ENCODE assay signal across 9 cellular contexts in the genomic region with DNA sequence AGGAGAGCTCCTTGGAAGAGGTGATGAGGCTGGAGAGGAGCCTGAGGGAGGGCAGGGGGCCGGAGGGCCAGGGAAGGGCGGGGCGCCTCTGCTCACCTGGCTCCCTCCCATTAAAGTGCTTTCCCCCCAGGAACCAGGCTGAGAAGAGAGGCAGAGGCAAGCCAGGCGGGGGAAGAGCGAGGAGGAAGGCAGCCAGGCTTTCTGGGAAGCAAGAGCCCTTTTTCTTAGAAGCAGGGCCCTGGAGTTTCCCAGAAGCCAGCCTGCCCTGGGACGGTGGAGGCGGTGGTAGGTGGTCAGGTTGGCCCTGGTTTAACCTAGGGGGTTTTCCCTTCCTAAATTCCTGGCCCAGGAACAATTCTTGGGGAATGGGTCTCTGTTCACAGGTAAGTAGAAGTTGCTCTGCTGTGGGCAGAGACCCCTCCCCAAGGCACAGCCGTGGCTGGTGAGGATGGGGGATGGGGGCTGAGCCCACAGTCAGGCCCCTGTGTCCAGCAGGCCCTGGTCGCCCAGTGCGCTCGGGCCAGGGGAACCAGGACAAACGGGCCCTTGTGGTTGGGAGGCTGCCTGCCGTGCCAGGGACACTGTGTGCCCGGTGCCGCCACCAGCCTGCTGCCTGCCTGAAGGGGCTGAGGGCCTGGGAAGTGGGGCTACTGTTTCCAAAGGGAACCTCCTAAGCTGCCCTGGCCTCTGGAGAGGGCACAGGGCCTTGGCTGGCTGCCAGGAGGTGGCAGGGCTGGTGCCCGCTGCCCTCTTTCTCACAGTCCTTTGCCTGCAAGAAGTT. TPM values are rescaled to one million over a fixed set of nuclear protein-coding genes. Genes with fewer than 3 reads are reported as not detected.
DNase-seq lines count a peak whose midpoint lies in the region; ATAC-seq and TF ChIP-seq lines count a peak whose summit lies in the region.
"Had no signal": no experiment of that assay in that cellular context is flagged by ENCODE, and none has a peak within 500 bp of the region (broad histone marks: within the 10 kb centered on the region; RNA-seq: fewer than 3 reads in every experiment).

No MANE protein-coding gene starts in this region.

- no peak for TF ChIP-seq CTCF in chondrocyte (IDR thresholded peaks at IDR 0.05)
- TF ChIP-seq CTCF in vagina (IDR thresholded peaks at IDR 0.05), result no peak

- peaks cover 26% of the 10 kb centered on the region for H3K4me1 Mint-ChIP-seq in chondrocyte (ENCODE audit: low read depth)
- peaks cover 40 to 73% (median 56%) of the 10 kb centered on the region in 7 donors for H3K4me1 Mint-ChIP-seq in naive thymus-derived CD4-positive, alpha-beta T cell

- no peaks in the 10 kb centered on the region for H3K36me3 Mint-ChIP-seq in chondrocyte (ENCODE audit: low read depth)
- H3K36me3 Mint-ChIP-seq in naive thymus-derived CD4-positive, alpha-beta T cell, result peaks cover 0 to 9% (median 0%) of the 10 kb centered on the region in 5 donors

- no peaks in the 10 kb centered on the region for H3K9me3 ChIP-seq in naive thymus-derived CD4-positive, alpha-beta T cell (ENCODE audit: control insufficient read depth in 2 of 3, low read length in 3 of 3)
- no peaks in the 10 kb centered on the region for H3K9me3 ChIP-seq in vagina
- H3K9me3 ChIP-seq: BE2C had no signal

- H3K27me3 ChIP-seq in naive thymus-derived CD4-positive, alpha-beta T cell (ENCODE audit: control insufficient read depth in 2 of 2, insufficient read depth in 2 of 2, low read length in 2 of 2), result no peaks in the 10 kb centered on the region
- H3K27me3 ChIP-seq in vagina, result no peaks in the 10 kb centered on the region
- H3K27me3 ChIP-seq: BE2C had no signal

- peaks cover 49 to 61% of the 10 kb centered on the region in 2 donors for H3K4me1 ChIP-seq in naive thymus-derived CD4-positive, alpha-beta T cell (ENCODE audit: control insufficient read depth in 2 of 2, insufficient read depth in 2 of 2, low read length in 2 of 2)
- H3K4me1 ChIP-seq in vagina, result peaks cover 88% of the 10 kb centered on the region

- no peaks in the 10 kb centered on the region for H3K9me3 Mint-ChIP-seq in chondrocyte (ENCODE audit: low read depth)
- H3K9me3 Mint-ChIP-seq in naive thymus-derived CD4-positive, alpha-beta T cell, result peaks cover 0 to 4% (median 0%) of the 10 kb centered on the region in 11 donors

- no peak for TF ChIP-seq POLR2A in vagina (IDR thresholded peaks at IDR 0.05)

- CTCF ChIA-PET in naive thymus-derived CD4-positive, alpha-beta T cell (lab: Charles Lee), result interaction anchor here (1.4 kb wide), 1 partner anchor 10 kb away, joined by 4 read pairs; no protein-coding TSS in a partner anchor

- no peak overlapping the region for H3K4me3 ChIP-seq in naive thymus-derived CD4-positive, alpha-beta T cell (ENCODE audit: low read length)
- no peak overlapping the region for H3K4me3 ChIP-seq in vagina

- intact Hi-C loops in naive thymus-derived CD4-positive, alpha-beta T cell (cut with micrococcal nuclease), result loop anchor here in 1 of 2 donors (10.0 kb wide), 1 partner anchor 783 kb away; a partner anchor contains a TSS
- intact Hi-C loops in vagina (cut with DNase I), result no loop called here

- H3K4me3 Mint-ChIP-seq in chondrocyte (ENCODE audit: unreplicated experiment), result no peak overlapping the region
- peak overlapping the region in 1 of 10 donors; percentile 79 for H3K4me3 Mint-ChIP-seq in naive thymus-derived CD4-positive, alpha-beta T cell

- H3K27ac ChIP-seq in naive thymus-derived CD4-positive, alpha-beta T cell (ENCODE audit: low read depth, low read length), result peak overlapping the region; percentile 46
- peak overlapping the region; percentile 41 for H3K27ac ChIP-seq in vagina

- no peak for ATAC-seq in naive thymus-derived CD4-positive, alpha-beta T cell
- ATAC-seq in GM19397 (IDR thresholded peaks at IDR 0.05; ENCODE audit: unreplicated experiment) (no peak), HG03097 (IDR thresholded peaks at IDR 0.05; ENCODE audit: low FRiP score, unreplicated experiment) (no peak)

- H3K27ac Mint-ChIP-seq in chondrocyte (ENCODE audit: unreplicated experiment), result no peak overlapping the region
- peak overlapping the region; percentile 64 to 100 (median 100) for H3K27ac Mint-ChIP-seq in naive thymus-derived CD4-positive, alpha-beta T cell

- H3K27me3 Mint-ChIP-seq in chondrocyte (ENCODE audit: low read depth), result no peaks in the 10 kb centered on the region
- no peaks in the 10 kb centered on the region for H3K27me3 Mint-ChIP-seq in naive thymus-derived CD4-positive, alpha-beta T cell

- POLR2A ChIA-PET in naive thymus-derived CD4-positive, alpha-beta T cell (lab: Charles Lee), result interaction anchor here (0.7 to 1.6 kb wide), 2 partner anchors 12 to 15 kb away, joined by 3 to 7 read pairs; no protein-coding TSS in a partner anchor

- H3K36me3 ChIP-seq in naive thymus-derived CD4-positive, alpha-beta T cell (ENCODE audit: control insufficient read depth in 2 of 3, insufficient read depth in 3 of 3, low read length in 3 of 3), result no peaks in the 10 kb centered on the region
- no peaks in the 10 kb centered on the region for H3K36me3 ChIP-seq in vagina
- H3K36me3 ChIP-seq: BE2C had no signal

- peak; percentile 37 for DNase-seq in stimulated activated CD4-positive, alpha-beta T cell treated with anti-CD3 and anti-CD28 coated beads, Interleukin-15, amount 100 ng/mL, for 24 hours
- no peak for DNase-seq in stimulated activated CD4-positive, alpha-beta T cell treated with anti-CD3 and anti-CD28 coated beads, Interleukin-1b, Interleukin-23, amount 100 ng/mL, for 48 hours
- DNase-seq in chondrocyte (ENCODE audit: low spot score), result peak; percentile 77
- no peak for DNase-seq in naive thymus-derived CD4-positive, alpha-beta T cell
- DNase-seq in vagina (ENCODE audit: extremely low spot score in 2 of 2), result no peak
- DNase-seq in effector CD8-positive, alpha-beta T cell (lab: John Stamatoyannopoulos, UW), result no peak
- DNase-seq: BE2C had no signal

RNA-seq across cellular contexts. Expression of a gene that starts 16.6 kb away (rescaled TPM):
- total RNA-seq in chondrocyte (16.1 to 19.0 TPM (median 17.5 TPM) in 3 replicates), vagina (85.0 TPM)
- 100 to 1,000 TPM in 2 of 5 experiments, 10 to 100 TPM in 3; 73.9 to 123 (median 79.7) TPM for total RNA-seq in naive thymus-derived CD4-positive, alpha-beta T cell
- 10 to 100 TPM; 17.8 to 35.7 TPM for polyA plus RNA-seq in naive thymus-derived CD4-positive, alpha-beta T cell

RNA-seq across cellular contexts. Expression of a gene that starts 26.1 kb away (rescaled TPM):
- total RNA-seq in chondrocyte (2.1 to 8.1 TPM (median 5.8 TPM) in 3 replicates), vagina (27.0 TPM)
- total RNA-seq in naive thymus-derived CD4-positive, alpha-beta T cell, result 10 to 100 TPM in 2 of 5 experiments, 1 to 10 TPM in 3; 3.4 to 14.8 (median 5.5) TPM
- polyA plus RNA-seq in naive thymus-derived CD4-positive, alpha-beta T cell, result under 1 TPM in 1 of 2 donors, not detected in 1; 0.14 TPM

Comparison
In these comparisons a context has a peak if more than half of its experiments do, and no peak if none do; other contexts are left out.
1. DNase-seq: peak in stimulated activated CD4-positive, alpha-beta T cell treated with anti-CD3 and anti-CD28 coated beads, Interleukin-15, amount 100 ng/mL, for 24 hours (single experiment) and chondrocyte (single experiment); none in stimulated activated CD4-positive, alpha-beta T cell treated with anti-CD3 and anti-CD28 coated beads, Interleukin-1b, Interleukin-23, amount 100 ng/mL, for 48 hours (single experiment), naive thymus-derived CD4-positive, alpha-beta T cell (0 of 9), vagina (0 of 2) and effector CD8-positive, alpha-beta T cell (single experiment).